19 cellular contexts compared by ENCODE assay signal in the genomic region with DNA sequence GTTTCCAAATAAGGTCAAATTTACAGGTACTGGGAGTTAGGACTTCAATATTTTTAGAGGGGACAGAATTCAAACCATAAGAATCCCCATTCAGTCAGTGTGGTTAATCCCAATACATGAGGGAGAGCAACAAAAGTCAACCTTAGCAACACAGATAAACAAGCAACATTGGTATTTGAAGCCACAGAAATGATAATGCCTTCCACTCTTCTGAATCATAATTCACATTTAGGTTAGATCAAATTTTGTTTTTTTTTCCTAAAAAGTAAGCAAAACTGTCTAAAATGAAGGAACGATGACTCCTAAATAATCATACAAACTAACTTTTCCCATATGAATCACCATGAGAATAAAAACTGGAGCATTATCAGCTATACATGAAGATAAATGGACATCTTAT.
A peak's percentile ranks its signal among the peaks of the same experiment; 100 is the strongest.
DNase-seq lines count a peak whose midpoint lies in the region; ATAC-seq and TF ChIP-seq lines count a peak whose summit lies in the region.
"Had no signal": no experiment of that assay in that cellular context is flagged by ENCODE, and none has a peak within 500 bp of the region (broad histone marks: within the 10 kb centered on the region; RNA-seq: fewer than 3 reads in every experiment).

No MANE protein-coding gene starts in this region.

- TF ChIP-seq CTCF in Loucy (conservative IDR thresholded peaks at IDR 0.05; ENCODE audit: low read length), result no peak
- no peak for TF ChIP-seq CTCF in mammary epithelial cell (conservative IDR thresholded peaks at IDR 0.05 in 1 of 2, IDR thresholded peaks at IDR 0.05 in 1 of 2; ENCODE audit: extremely low read depth in 1 of 2, insufficient read depth in 1 of 2, low read depth in 1 of 2, low read length in 2 of 2)
- no peak for TF ChIP-seq CTCF in uterus (IDR thresholded peaks at IDR 0.05)

- in situ Hi-C loops in mammary epithelial cell (cut with MboI; ENCODE audit: low sequenced_read_pairs in 2 of 2), result no loop called here

- CTCF ChIA-PET in mammary epithelial cell (lab: Charles Lee; ENCODE audit: low non-redundant PET), result no interaction called here

- H3K27ac ChIP-seq in mammary epithelial cell (ENCODE audit: insufficient read depth, low read depth, low read length) (peak overlapping the region; percentile 98), uterus (no peak overlapping the region)
- H3K27ac ChIP-seq: stomach had no signal

- H3K27me3 ChIP-seq in Loucy (ENCODE audit: insufficient read depth, low read length, poor library complexity, severe bottlenecking) (no peaks in the 10 kb centered on the region), mammary epithelial cell (ENCODE audit: insufficient read depth, low read length) (no peaks in the 10 kb centered on the region), uterus (no peaks in the 10 kb centered on the region)
- H3K27me3 ChIP-seq: heart right ventricle, stomach had no signal

- WGBS in mammary epithelial cell (ENCODE audit: low coverage, missing lambda C conversion rate), result 100% methylated on average over 1 of the region's 1 CpG

- intact Hi-C loops in mammary epithelial cell (cut with micrococcal nuclease), result loop anchor here (5.0 kb wide), 1 partner anchor 231 kb away; no protein-coding TSS in a partner anchor
- intact Hi-C loops in uterus (cut with DNase I; ENCODE audit: low total_unique reads), result no loop called here

- H3K36me3 ChIP-seq in Loucy (ENCODE audit: insufficient read depth, low read length) (no peaks in the 10 kb centered on the region), mammary epithelial cell (ENCODE audit: insufficient read depth, low read length) (no peaks in the 10 kb centered on the region), uterus (no peaks in the 10 kb centered on the region)
- H3K36me3 ChIP-seq: heart right ventricle, stomach had no signal

- ATAC-seq in HG02588 (IDR thresholded peaks at IDR 0.05; ENCODE audit: unreplicated experiment), result no peak
- ATAC-seq: activated CD8-positive, alpha-beta T cell treated with anti-CD3 and anti-CD28 coated beads, Interleukin-2, amount 10 ng/mL, durations not matched to agents 7 days and 5 days; activated T-helper 17 cell treated with anti-CD3 and anti-CD28 coated beads, Interleukin-2, amount 50 U/mL, for 72 hours had no signal

- DNase-seq in AG08395 (ENCODE audit: low spot score), result peak; percentile 54
- peak; percentile 45 for DNase-seq in mammary epithelial cell
- DNase-seq in iris pigment epithelial cell (ENCODE audit: low read depth), result peak; percentile 87
- DNase-seq in activated CD8-positive, alpha-beta memory T cell treated with anti-CD3 and anti-CD28 coated beads for 24 hours, result no peak
- DNase-seq in DMS 273 (lab: John Stamatoyannopoulos, UW; ENCODE audit: unreplicated experiment), result no peak
- no peak for DNase-seq in uterus
- DNase-seq: activated CD8-positive, alpha-beta T cell treated with anti-CD3 and anti-CD28 coated beads, Interleukin-2, amount 10 ng/mL, durations not matched to agents 7 days and 5 days; GF-D8; heart right ventricle; kidney; mesendoderm; MM.1S; NCI-H2029; NCI-H524 treated with DMSO at 0.1 percent for 48 hours; OCI-M1; stomach had no signal

- peaks cover 59% of the 10 kb centered on the region for H3K4me1 ChIP-seq in Loucy (ENCODE audit: insufficient read depth, low read length, poor library complexity, severe bottlenecking)
- H3K4me1 ChIP-seq in mammary epithelial cell (ENCODE audit: insufficient read depth, low read length), result peaks cover 50% of the 10 kb centered on the region
- no peaks in the 10 kb centered on the region for H3K4me1 ChIP-seq in uterus
- H3K4me1 ChIP-seq: stomach had no signal

- TF ChIP-seq POLR2A in uterus (IDR thresholded peaks at IDR 0.05), result no peak

- peaks cover 12% of the 10 kb centered on the region; the same call in 1 of the 2 replicates for H3F3A ChIP-seq in Loucy (ENCODE audit: low read depth)

- no peaks in the 10 kb centered on the region for H3K9me2 ChIP-seq in Loucy (replicated peaks; ENCODE audit: low read depth, low read length)

- H3K4me2 ChIP-seq in Loucy (ENCODE audit: low read depth, low read length, poor library complexity, severe bottlenecking) (peak overlapping the region; percentile 57), mammary epithelial cell (ENCODE audit: insufficient read depth, low read depth, low read length) (no peak overlapping the region)

- BruUV-seq in mammary epithelial cell (replicated peaks; lab: Mats Ljungman, UMichigan), result no TSS peak

- dilution Hi-C loops in mammary epithelial cell (cut with HindIII; ENCODE audit: low sequenced_read_pairs), result no loop called here

- H4K20me1 ChIP-seq in Loucy (ENCODE audit: insufficient read depth, low read length, poor library complexity, severe bottlenecking), result no peaks in the 10 kb centered on the region
- no peaks in the 10 kb centered on the region for H4K20me1 ChIP-seq in mammary epithelial cell (ENCODE audit: insufficient read depth, low read length)

- H3K4me3 ChIP-seq in Loucy (ENCODE audit: low read length, poor library complexity, severe bottlenecking) (peak overlapping the region; percentile 22), mammary epithelial cell (replicated peaks in 1 of 3; ENCODE audit: insufficient read depth in 1 of 3, low read depth in 2 of 3, low read length in 3 of 3) (no peak overlapping the region), uterus (no peak overlapping the region)
- H3K4me3 ChIP-seq: heart right ventricle, stomach had no signal

- H3K79me2 ChIP-seq in Loucy (ENCODE audit: insufficient read depth, low read length), result peaks cover 51% of the 10 kb centered on the region; the same call in 1 of the 2 replicates
- H3K79me2 ChIP-seq in mammary epithelial cell (ENCODE audit: insufficient read depth, low read length), result no peaks in the 10 kb centered on the region

- H3K9me3 ChIP-seq in Loucy (ENCODE audit: insufficient read depth, low read depth, low read length) (no peaks in the 10 kb centered on the region), mammary epithelial cell (replicated peaks; ENCODE audit: insufficient read depth, low read length) (no peaks in the 10 kb centered on the region), uterus (no peaks in the 10 kb centered on the region)
- H3K9me3 ChIP-seq: heart right ventricle, stomach had no signal

- no peak overlapping the region for H2AFZ ChIP-seq in Loucy (ENCODE audit: low read length)
- peak overlapping the region; percentile 38 for H2AFZ ChIP-seq in mammary epithelial cell (ENCODE audit: low read depth, low read length)

- H3K9ac ChIP-seq in Loucy (ENCODE audit: low read depth, low read length, poor library complexity, severe bottlenecking) (peak overlapping the region; percentile 62), mammary epithelial cell (ENCODE audit: insufficient read depth, low read length) (no peak overlapping the region)

Comparison
In these comparisons a context has a peak if more than half of its experiments do, and no peak if none do; other contexts are left out.
1. DNase-seq: peak in AG08395 (single experiment), mammary epithelial cell (single experiment) and iris pigment epithelial cell (single experiment); none in activated CD8-positive, alpha-beta memory T cell treated with anti-CD3 and anti-CD28 coated beads for 24 hours (single experiment), DMS 273 (single experiment) and uterus (0 of 2).